8 cellular contexts compared by ENCODE assay signal in the genomic region with DNA sequence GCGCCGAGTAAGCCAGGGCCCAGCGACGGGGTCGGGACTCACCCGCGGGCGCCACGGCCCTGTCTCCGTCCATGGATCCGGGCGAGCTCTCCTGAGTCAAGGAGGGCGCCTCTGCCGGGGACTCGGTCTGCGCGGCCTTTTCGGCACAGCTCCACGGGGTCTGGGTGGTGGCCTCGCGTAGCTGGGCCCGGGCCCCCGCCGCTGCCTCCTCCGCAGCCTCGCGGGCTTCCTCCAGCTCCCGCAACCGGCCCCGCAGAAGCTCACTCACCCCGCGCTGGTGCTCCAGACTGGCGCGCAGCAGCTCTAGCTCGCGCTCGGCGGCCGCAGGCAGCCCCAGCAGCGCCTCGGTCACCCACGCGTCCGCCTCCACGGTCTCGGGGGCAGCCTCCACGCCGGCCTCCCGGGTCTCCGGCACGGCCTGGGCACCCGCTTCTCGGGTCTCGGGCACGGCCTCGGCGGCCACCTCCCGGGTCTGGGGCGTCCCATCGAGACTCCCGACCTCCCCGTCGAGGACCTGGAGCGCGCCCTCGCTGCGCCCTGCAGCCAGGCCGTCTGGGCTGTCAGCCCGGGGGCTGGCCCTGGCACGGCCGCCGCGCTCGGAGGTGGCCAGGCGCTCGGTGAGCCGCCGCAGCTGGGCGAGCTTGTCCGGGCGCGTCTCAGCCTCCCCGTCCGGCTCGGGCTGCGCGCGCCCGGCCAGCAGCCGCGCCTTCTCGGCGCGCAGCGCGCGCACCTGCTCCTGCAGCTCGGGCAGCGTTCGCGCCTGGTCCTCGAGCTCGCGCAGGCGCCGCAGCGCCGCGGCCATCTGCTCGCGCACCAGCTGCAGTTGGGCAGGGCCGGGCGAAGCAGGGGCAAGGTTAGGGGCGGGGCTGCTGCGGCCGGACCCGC. TPM values are rescaled to one million over a fixed set of nuclear protein-coding genes. Genes with fewer than 3 reads are reported as not detected.
A peak's percentile ranks its signal among the peaks of the same experiment; 100 is the strongest.
DNase-seq lines count a peak whose midpoint lies in the region; ATAC-seq, FAIRE-seq and TF ChIP-seq lines count a peak whose summit lies in the region.

No MANE protein-coding gene starts in this region.

- no peaks in the 10 kb centered on the region for H3K79me2 ChIP-seq in astrocyte (ENCODE audit: insufficient read depth, low read length)

- no peak for TF ChIP-seq CTCF in AG10803 (conservative IDR thresholded peaks at IDR 0.05; ENCODE audit: low read length)
- no peak for TF ChIP-seq CTCF in astrocyte (IDR thresholded peaks at IDR 0.05; ENCODE audit: insufficient read depth, low read depth, low read length)
- no peak for TF ChIP-seq CTCF in stomach (IDR thresholded peaks at IDR 0.05)
- no peak for TF ChIP-seq CTCF in kidney (IDR thresholded peaks at IDR 0.05; ENCODE audit: borderline replicate concordance, extremely low read depth, insufficient read depth)

- H3K27me3 ChIP-seq in astrocyte (ENCODE audit: insufficient read depth, low read length) (peaks cover 24% of the 10 kb centered on the region), stomach (peaks cover 24 to 83% (median 30%) of the 10 kb centered on the region in 3 donors)

- DNase-seq in AG10803 (ENCODE audit: low read depth) = peak; percentile 34
- DNase-seq in NCI-H345 treated with DMSO at 0.1 percent for 48 hours (lab: John Stamatoyannopoulos, UW; ENCODE audit: unreplicated experiment) = peak; percentile 62
- peak; percentile 58 for DNase-seq in astrocyte (ENCODE audit: low read depth)
- DNase-seq in iPS-NIHi7 (ENCODE audit: extremely low spot score) = peak; percentile 83
- DNase-seq in stomach = peak; percentile 72
- no peak for DNase-seq in kidney

- WGBS in stomach, 5 donors = 4 to 11% (median 7%) methylated on average over 18 to 117 of the region's 117 CpGs

- no peaks in the 10 kb centered on the region for H3K4me1 Mint-ChIP-seq in astrocyte (ENCODE audit: low read depth, unreplicated experiment)

- H3K36me3 Mint-ChIP-seq in astrocyte (ENCODE audit: low read depth, unreplicated experiment) = no peaks in the 10 kb centered on the region

- FAIRE-seq in astrocyte (lab: Jason Lieb, UNC) (no peak), kidney (lab: Jason Lieb, UNC) (no peak)

- TF ChIP-seq POLR2A in stomach (IDR thresholded peaks at IDR 0.05) = no peak

- H4K20me1 ChIP-seq in astrocyte (ENCODE audit: insufficient read depth, low read length) = peaks cover 3% of the 10 kb centered on the region

- H3K9me3 ChIP-seq in astrocyte (ENCODE audit: insufficient read depth, low read depth, low read length) (no peaks in the 10 kb centered on the region), stomach (no peaks in the 10 kb centered on the region), kidney (ENCODE audit: control insufficient read depth in 1 of 2, low read length in 2 of 2) (no peaks in the 10 kb centered on the region)

- H3K9me3 Mint-ChIP-seq in astrocyte (ENCODE audit: unreplicated experiment) = no peaks in the 10 kb centered on the region

- TF ChIP-seq EP300 in stomach (IDR thresholded peaks at IDR 0.05) = no peak

- no peak overlapping the region for H3K9ac ChIP-seq in astrocyte (ENCODE audit: low read length)
- H3K9ac ChIP-seq in kidney (ENCODE audit: low read length in 2 of 2) = no peak overlapping the region

- H3K4me3 ChIP-seq in AG10803 (ENCODE audit: low read length) (no peak overlapping the region), astrocyte (ENCODE audit: insufficient read depth, low read depth, low read length) (no peak overlapping the region), stomach (peak overlapping the region; percentile 38 to 51 (median 40)), kidney (ENCODE audit: low read length in 2 of 2) (no peak overlapping the region)

- H3K4me3 Mint-ChIP-seq in astrocyte (ENCODE audit: unreplicated experiment) = peak overlapping the region; percentile 57

- intact Hi-C loops in stomach (cut with DNase I; ENCODE audit: low total_unique reads) (loop anchor here (5.0 kb wide), 1 partner anchor 178 kb away; a partner anchor contains a TSS), kidney (cut with DNase I) (no loop called here)

- no peaks in the 10 kb centered on the region for H3K4me1 ChIP-seq in astrocyte (ENCODE audit: insufficient read depth, low read length)
- peaks cover 20 to 35% (median 31%) of the 10 kb centered on the region in 4 donors for H3K4me1 ChIP-seq in stomach
- H3K4me1 ChIP-seq in kidney (ENCODE audit: control insufficient read depth in 1 of 2, insufficient read depth in 1 of 2, low read depth in 1 of 2, low read length in 2 of 2) = peaks cover 0 to 11% of the 10 kb centered on the region in 2 donors

- H3K36me3 ChIP-seq in astrocyte (ENCODE audit: insufficient read depth, low read length) = no peaks in the 10 kb centered on the region
- H3K36me3 ChIP-seq in stomach = no peaks in the 10 kb centered on the region
- no peaks in the 10 kb centered on the region for H3K36me3 ChIP-seq in kidney (ENCODE audit: control insufficient read depth in 1 of 2, insufficient read depth in 2 of 2, low read length in 2 of 2)

- ATAC-seq in GM18498 (IDR thresholded peaks at IDR 0.05; ENCODE audit: unreplicated experiment) (peak; percentile 58), GM21717 (IDR thresholded peaks at IDR 0.05; ENCODE audit: unreplicated experiment) (no peak)

- no peak overlapping the region for H3K27ac ChIP-seq in astrocyte (ENCODE audit: low read depth, low read length)
- no peak overlapping the region for H3K27ac ChIP-seq in stomach
- H3K27ac ChIP-seq in kidney (ENCODE audit: low read depth in 2 of 2, low read length in 2 of 2) = no peak overlapping the region

- H3K4me2 ChIP-seq in astrocyte (ENCODE audit: low read length) = peak overlapping the region; percentile 76

- H3K27me3 Mint-ChIP-seq in astrocyte (ENCODE audit: low read depth, unreplicated experiment) = peaks cover 42% of the 10 kb centered on the region

- peak overlapping the region; percentile 34 for H2AFZ ChIP-seq in astrocyte (ENCODE audit: low read depth, low read length)

- no peak overlapping the region for H3K27ac Mint-ChIP-seq in astrocyte (ENCODE audit: unreplicated experiment)

RNA-seq across cellular contexts. Expression of a gene that starts 8.4 kb away (rescaled TPM):
- total RNA-seq in astrocyte = 0.94 and 2.9 TPM in 2 replicates
- total RNA-seq in stomach = 10 to 100 TPM in 2 of 5 donors, 1 to 10 TPM in 2, not detected in 1; 4.4 to 72.4 (median 8.8) TPM
- polyA plus RNA-seq in stomach = 10 to 100 TPM in 1 of 3 donors, 1 to 10 TPM in 2; 4.8 to 10.7 (median 7.1) TPM
- total RNA-seq in kidney = 26.6 TPM
- 15.0 TPM for polyA plus RNA-seq in kidney (ENCODE audit: insufficient read depth, low read depth, low replicate concordance)

RNA-seq across cellular contexts. Expression of a gene that starts 13.4 kb away (rescaled TPM):
- total RNA-seq in astrocyte (1,111 and 1,198 TPM in 2 replicates), stomach (1,000 to 10,000 TPM in 2 of 5 donors, 100 to 1,000 TPM in 3; 335 to 2,088 (median 520) TPM), kidney (1,258 TPM)
- polyA plus RNA-seq in stomach (1,000 to 10,000 TPM in 1 of 3 donors, 100 to 1,000 TPM in 2; 778 to 1,474 (median 861) TPM), kidney (ENCODE audit: insufficient read depth, low read depth, low replicate concordance) (1,887 TPM)

RNA-seq across cellular contexts. Expression of a gene that starts 13.5 kb away (rescaled TPM):
- total RNA-seq in astrocyte = 45.4 and 49.3 TPM in 2 replicates
- 10 to 100 TPM in 2 of 5 donors, 1 to 10 TPM in 3; 3.6 to 13.8 (median 9.6) TPM for total RNA-seq in stomach
- polyA plus RNA-seq in stomach = 100 to 1,000 TPM; 127 to 171 (median 150) TPM
- 51.2 TPM for total RNA-seq in kidney
- polyA plus RNA-seq in kidney (ENCODE audit: insufficient read depth, low read depth, low replicate concordance) = 304 TPM

RNA-seq across cellular contexts. Expression of a gene that starts 26.5 kb away (rescaled TPM):
- total RNA-seq in astrocyte (35.6 and 42.2 TPM in 2 replicates), stomach (100 to 1,000 TPM in 1 of 5 donors, 10 to 100 TPM in 4; 13.0 to 108 (median 19.1) TPM), kidney (26.1 TPM)
- polyA plus RNA-seq in stomach (10 to 100 TPM; 24.7 to 32.1 (median 27.0) TPM), kidney (ENCODE audit: insufficient read depth, low read depth, low replicate concordance) (63.1 TPM)

RNA-seq across cellular contexts. Expression of a gene that starts 29.3 kb away (rescaled TPM):
- total RNA-seq in astrocyte (110 and 115 TPM in 2 replicates), stomach (100 to 1,000 TPM in 1 of 5 donors, 10 to 100 TPM in 2, 1 to 10 TPM in 2; 4.8 to 276 (median 19.8) TPM), kidney (7.2 TPM)
- polyA plus RNA-seq in stomach (10 to 100 TPM in 2 of 3 donors, 1 to 10 TPM in 1; 4.1 to 62.9 (median 22.9) TPM), kidney (ENCODE audit: insufficient read depth, low read depth, low replicate concordance) (40.3 TPM)

Comparison
In these comparisons a context has a peak if more than half of its experiments do, and no peak if none do; other contexts are left out.
1. H3K4me3 ChIP-seq: peak in stomach (4 of 4); none in AG10803 (single experiment), astrocyte (single experiment) and kidney (0 of 2).